Comparison of ENCODE assay signal across 9 cellular contexts in the genomic region with DNA sequence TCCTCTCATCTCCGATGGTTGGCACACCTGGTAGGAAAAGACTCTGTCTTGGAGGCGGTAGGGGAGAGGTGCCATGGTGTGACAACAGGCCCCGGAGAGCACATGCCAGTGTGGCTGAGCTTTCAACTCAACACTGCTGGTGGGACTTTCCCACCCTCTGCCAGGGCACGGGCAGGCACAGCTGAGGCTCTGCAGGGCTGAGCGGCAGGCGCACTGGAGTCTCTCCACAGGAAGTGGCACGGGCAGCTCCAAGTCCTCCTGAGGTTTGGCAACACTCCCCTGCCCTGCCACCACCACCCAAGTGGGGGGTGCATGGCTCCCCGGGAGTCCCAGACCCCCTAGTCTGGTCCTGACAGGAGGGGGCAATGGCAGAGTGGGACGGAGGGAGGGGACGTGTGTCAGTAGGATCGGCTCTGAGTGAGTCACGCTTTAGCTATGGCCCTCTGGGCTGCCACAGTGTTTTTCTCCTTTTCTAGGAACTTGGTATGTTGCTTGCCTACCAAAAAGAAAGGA. TPM values are rescaled to one million over a fixed set of nuclear protein-coding genes. Genes with fewer than 3 reads are reported as not detected.
DNase-seq lines count a peak whose midpoint lies in the region; ATAC-seq, FAIRE-seq and TF ChIP-seq lines count a peak whose summit lies in the region.
"Had no signal": no experiment of that assay in that cellular context is flagged by ENCODE, and none has a peak within 500 bp of the region (broad histone marks: within the 10 kb centered on the region; RNA-seq: fewer than 3 reads in every experiment).

No MANE protein-coding gene starts in this region.

- no peak overlapping the region for H2BK15ac ChIP-seq in neuronal stem cell (ENCODE audit: low read length)

- no peak overlapping the region for H3K4me3 ChIP-seq in endothelial cell of umbilical vein (replicated peaks in 1 of 3; ENCODE audit: insufficient read depth in 1 of 3, low read depth in 1 of 3, low read length in 3 of 3)
- H3K4me3 ChIP-seq in neuronal stem cell (ENCODE audit: low read length in 2 of 2) = no peak overlapping the region

- H4K8ac ChIP-seq in neuronal stem cell (ENCODE audit: low read depth, low read length) = no peak overlapping the region

- DNase-seq in HCEC 1CT (peak; percentile 75), endothelial cell of umbilical vein (ENCODE audit: low read depth, low spot score) (peak; percentile 85), neuronal stem cell (ENCODE audit: low spot score) (no peak), COLO829 (ENCODE audit: low spot score) (no peak)
- peak; percentile 20 to 27 for DNase-seq in activated CD4-positive, alpha-beta T cell treated with anti-CD3 and anti-CD28 coated beads, Interleukin-2, amount 50 U/mL, for 24 hours (ENCODE audit: low read depth in 1 of 2, low spot score in 1 of 2)

- BruUV-seq in endothelial cell of umbilical vein (replicated peaks; lab: Mats Ljungman, UMichigan) = no TSS peak

- H2BK12ac ChIP-seq in neuronal stem cell (ENCODE audit: low read length) = no peak overlapping the region

- H3K36me3 ChIP-seq in endothelial cell of umbilical vein (ENCODE audit: control insufficient read depth in 2 of 2, extremely low read depth in 1 of 2, insufficient read depth in 2 of 2, low read length in 2 of 2) (peaks cover 6 to 23% of the 10 kb centered on the region in 2 experiments), neuronal stem cell (replicated peaks in 1 of 2; ENCODE audit: control insufficient read depth in 2 of 2, insufficient read depth in 2 of 2, low read length in 2 of 2) (peaks cover 36 to 76% of the 10 kb centered on the region in 2 donors)

- H3K27me3 ChIP-seq in endothelial cell of umbilical vein (ENCODE audit: control insufficient read depth in 2 of 2, insufficient read depth in 2 of 2, low read length in 2 of 2) = no peaks in the 10 kb centered on the region
- no peaks in the 10 kb centered on the region for H3K27me3 ChIP-seq in neuronal stem cell (ENCODE audit: control insufficient read depth in 3 of 3, insufficient read depth in 3 of 3, low read depth in 1 of 3, low read length in 3 of 3)

- ATAC-seq in HG03521 (IDR thresholded peaks at IDR 0.05; ENCODE audit: unreplicated experiment) (no peak), HG02884 (IDR thresholded peaks at IDR 0.05; ENCODE audit: unreplicated experiment) (no peak), HG02970 (IDR thresholded peaks at IDR 0.05; ENCODE audit: low FRiP score, unreplicated experiment) (no peak)

- TF ChIP-seq POLR2A in endothelial cell of umbilical vein (IDR thresholded peaks at IDR 0.05; ENCODE audit: low read depth, low read length) = no peak

- peak overlapping the region; percentile 77 for H2BK120ac ChIP-seq in neuronal stem cell (ENCODE audit: low read depth, low read length)

- H3K9me3 ChIP-seq in endothelial cell of umbilical vein (replicated peaks; ENCODE audit: control insufficient read depth, insufficient read depth, low read length) (no peaks in the 10 kb centered on the region), neuronal stem cell (replicated peaks in 1 of 2; ENCODE audit: control insufficient read depth in 2 of 2, insufficient read depth in 1 of 2, low read depth in 1 of 2, low read length in 2 of 2) (peaks cover 0 to 1% of the 10 kb centered on the region in 2 donors)

- peak overlapping the region; percentile 39 for H3K14ac ChIP-seq in neuronal stem cell (ENCODE audit: low read length)

- no peak overlapping the region for H2AFZ ChIP-seq in endothelial cell of umbilical vein (ENCODE audit: low read depth, low read length)
- H2AFZ ChIP-seq in neuronal stem cell (ENCODE audit: low read length) = no peak overlapping the region

- peak overlapping the region; percentile 14 for H3K4me2 ChIP-seq in endothelial cell of umbilical vein (ENCODE audit: insufficient read depth, low read length)
- H3K4me2 ChIP-seq in neuronal stem cell (ENCODE audit: insufficient read depth, low read length, poor library complexity, severe bottlenecking) = no peak overlapping the region

- peak; percentile 95 for FAIRE-seq in endothelial cell of umbilical vein (lab: Jason Lieb, UNC)

- POLR2A ChIA-PET in endothelial cell of umbilical vein (lab: Charles Lee) = interaction anchor here (0.8 to 2.3 kb wide), 3 partner anchors 8 to 36 kb away, joined by 4 to 9 read pairs (median 4); no protein-coding TSS in a partner anchor

- no peak overlapping the region for H4K91ac ChIP-seq in neuronal stem cell (ENCODE audit: low read depth, low read length, poor library complexity)

- no peaks in the 10 kb centered on the region for H3K9me1 ChIP-seq in endothelial cell of umbilical vein (replicated peaks; ENCODE audit: control insufficient read depth, extremely low read depth, insufficient read depth, low read length)

- H2AK5ac ChIP-seq in neuronal stem cell (ENCODE audit: low read depth, low read length) = no peak overlapping the region

- intact Hi-C loops in endothelial cell of umbilical vein (cut with micrococcal nuclease) = loop anchor here (1.0 kb wide), 3 partner anchors 7 to 36 kb away; partner anchors contain the start of gene EVA1B

- CTCF ChIA-PET in endothelial cell of umbilical vein (lab: Charles Lee) = interaction anchor here (1.0 to 6.7 kb wide), 12 partner anchors 9 to 216 kb away, joined by 3 to 99 read pairs (median 5); partner anchors contain the start of genes EVA1B, SH3D21 and TRAPPC3

- dilution Hi-C loops in endothelial cell of umbilical vein (cut with MboI; ENCODE audit: extremely low pct_ligation_motif_present, low sequenced_read_pairs) = no loop called here

- H2BK5ac ChIP-seq in neuronal stem cell (ENCODE audit: low read length) = no peak overlapping the region

- H3K4me1 ChIP-seq in endothelial cell of umbilical vein (ENCODE audit: control insufficient read depth, extremely low read depth, insufficient read depth, low read length) (peaks cover 49% of the 10 kb centered on the region), neuronal stem cell (ENCODE audit: control insufficient read depth in 2 of 2, insufficient read depth in 1 of 2, low read depth in 1 of 2, low read length in 2 of 2) (peaks cover 26 to 29% of the 10 kb centered on the region in 2 donors)

- WGBS in neuronal stem cell (ENCODE audit: extremely low coverage in 2 of 2, insufficient read length in 2 of 2, insufficient replicate concordance in 1 of 2), 2 donors = no CpG with 5 or more reads among the region's 12 CpGs

- H3K79me2 ChIP-seq in endothelial cell of umbilical vein (ENCODE audit: control insufficient read depth, insufficient read depth, low read length) = no peaks in the 10 kb centered on the region

- no peaks in the 10 kb centered on the region for H4K20me1 ChIP-seq in endothelial cell of umbilical vein (replicated peaks; ENCODE audit: control insufficient read depth, extremely low read depth, insufficient read depth, low read length)

- H3K23ac ChIP-seq in neuronal stem cell (ENCODE audit: low read depth, low read length, poor library complexity) = no peak overlapping the region

- no peak for TF ChIP-seq CTCF in endothelial cell of umbilical vein (IDR thresholded peaks at IDR 0.05; ENCODE audit: extremely low read depth in 1 of 2, insufficient read depth in 1 of 2, low read depth in 1 of 2, low read length in 2 of 2)

- H3K79me1 ChIP-seq in neuronal stem cell (ENCODE audit: low read depth, low read length) = no peaks in the 10 kb centered on the region

- H3K18ac ChIP-seq in neuronal stem cell (ENCODE audit: low read length) = peak overlapping the region; percentile 86

- peak overlapping the region; percentile 71 for H3K9ac ChIP-seq in endothelial cell of umbilical vein (replicated peaks; ENCODE audit: extremely low read depth, insufficient read depth, low read length)
- peak overlapping the region; percentile 32 for H3K9ac ChIP-seq in neuronal stem cell (ENCODE audit: low read depth, low read length, poor library complexity)

- no peak overlapping the region for H3K4ac ChIP-seq in neuronal stem cell (ENCODE audit: low read length)

- H3K27ac ChIP-seq in endothelial cell of umbilical vein (ENCODE audit: insufficient read depth, low read depth, low read length) (peak overlapping the region; percentile 89), neuronal stem cell (replicated peaks; ENCODE audit: low read length) (peak overlapping the region; percentile 67)
- H3K27ac ChIP-seq: HL-60 had no signal

RNA-seq across cellular contexts. Expression of gene EVA1B, which starts 27.3 kb away (rescaled TPM):
- total RNA-seq in endothelial cell of umbilical vein = 63.2 and 64.7 TPM in 2 replicates
- 132 and 255 TPM in 2 replicates for polyA plus RNA-seq in endothelial cell of umbilical vein
- 42.8 and 79.0 TPM in 2 replicates for polyA plus RNA-seq in endothelial cell of umbilical vein (2011; cell fraction: cytosol; rRNA removed)
- 14.7 and 18.7 TPM in 2 replicates for polyA plus RNA-seq in endothelial cell of umbilical vein (2011; cell fraction: nucleus; rRNA removed)
- 37.9 and 66.8 TPM in 2 replicates for polyA plus RNA-seq in endothelial cell of umbilical vein (2012)
- 9.2 and 12.4 TPM in 2 replicates for polyA minus RNA-seq in endothelial cell of umbilical vein
- polyA minus RNA-seq in endothelial cell of umbilical vein (2011; cell fraction: cytosol; rRNA and poly(A)+ RNA removed) = 3.6 TPM
- polyA minus RNA-seq in endothelial cell of umbilical vein (2011; cell fraction: nucleus; rRNA and poly(A)+ RNA removed) = 2.0 and 3.8 TPM in 2 replicates
- polyA plus RNA-seq in neuronal stem cell (2013, experiment 1 of 2) = 26.4 TPM
- polyA plus RNA-seq in neuronal stem cell (2013, experiment 2 of 2) = 25.2 TPM

RNA-seq across cellular contexts. Expression of gene STK40, which starts 35.0 kb away (rescaled TPM):
- 35.2 and 36.8 TPM in 2 replicates for total RNA-seq in endothelial cell of umbilical vein
- polyA plus RNA-seq in endothelial cell of umbilical vein = 20.8 and 21.4 TPM in 2 replicates
- polyA plus RNA-seq in endothelial cell of umbilical vein (2011; cell fraction: cytosol; rRNA removed) = 19.7 and 22.9 TPM in 2 replicates
- polyA plus RNA-seq in endothelial cell of umbilical vein (2011; cell fraction: nucleus; rRNA removed) = 25.5 and 29.9 TPM in 2 replicates
- polyA plus RNA-seq in endothelial cell of umbilical vein (2012) = 13.3 and 14.5 TPM in 2 replicates
- 26.0 and 37.4 TPM in 2 replicates for polyA minus RNA-seq in endothelial cell of umbilical vein
- polyA minus RNA-seq in endothelial cell of umbilical vein (2011; cell fraction: cytosol; rRNA and poly(A)+ RNA removed) = 4.6 TPM
- polyA minus RNA-seq in endothelial cell of umbilical vein (2011; cell fraction: nucleus; rRNA and poly(A)+ RNA removed) = 7.8 and 8.1 TPM in 2 replicates
- polyA plus RNA-seq in neuronal stem cell (2013, experiment 1 of 2) = 49.4 TPM
- polyA plus RNA-seq in neuronal stem cell (2013, experiment 2 of 2) = 50.2 TPM

RNA-seq across cellular contexts. Expression of gene SH3D21, which starts 44.5 kb away (rescaled TPM):
- 5.1 and 7.2 TPM in 2 replicates for total RNA-seq in endothelial cell of umbilical vein
- 1.6 and 1.8 TPM in 2 replicates for polyA plus RNA-seq in endothelial cell of umbilical vein
- polyA plus RNA-seq in endothelial cell of umbilical vein (2011; cell fraction: cytosol; rRNA removed) = 0.72 and 0.76 TPM in 2 replicates
- polyA plus RNA-seq in endothelial cell of umbilical vein (2011; cell fraction: nucleus; rRNA removed) = 26.0 and 27.2 TPM in 2 replicates
- polyA plus RNA-seq in endothelial cell of umbilical vein (2012) = 3.2 and 4.3 TPM in 2 replicates
- 0.68 and 1.5 TPM in 2 replicates for polyA minus RNA-seq in endothelial cell of umbilical vein
- polyA minus RNA-seq in endothelial cell of umbilical vein (2011; cell fraction: cytosol; rRNA and poly(A)+ RNA removed) = 0.61 TPM
- 3.9 and 5.1 TPM in 2 replicates for polyA minus RNA-seq in endothelial cell of umbilical vein (2011; cell fraction: nucleus; rRNA and poly(A)+ RNA removed)
- polyA plus RNA-seq in neuronal stem cell (2013, experiment 1 of 2) = 3.3 TPM
- 3.3 TPM for polyA plus RNA-seq in neuronal stem cell (2013, experiment 2 of 2)

RNA-seq across cellular contexts. Expression of gene LSM10, which starts 47.0 kb away (rescaled TPM):
- 38.2 and 40.3 TPM in 2 replicates for total RNA-seq in endothelial cell of umbilical vein
- polyA plus RNA-seq in endothelial cell of umbilical vein = 76.9 and 98.5 TPM in 2 replicates
- 79.3 and 82.5 TPM in 2 replicates for polyA plus RNA-seq in endothelial cell of umbilical vein (2011; cell fraction: cytosol; rRNA removed)
- polyA plus RNA-seq in endothelial cell of umbilical vein (2011; cell fraction: nucleus; rRNA removed) = 19.2 and 23.5 TPM in 2 replicates
- 39.0 and 62.6 TPM in 2 replicates for polyA plus RNA-seq in endothelial cell of umbilical vein (2012)
- polyA minus RNA-seq in endothelial cell of umbilical vein = 35.9 and 40.8 TPM in 2 replicates
- polyA minus RNA-seq in endothelial cell of umbilical vein (2011; cell fraction: cytosol; rRNA and poly(A)+ RNA removed) = 26.2 TPM
- polyA minus RNA-seq in endothelial cell of umbilical vein (2011; cell fraction: nucleus; rRNA and poly(A)+ RNA removed) = 7.1 and 8.3 TPM in 2 replicates
- polyA plus RNA-seq in neuronal stem cell (2013, experiment 1 of 2) = 46.9 TPM
- polyA plus RNA-seq in neuronal stem cell (2013, experiment 2 of 2) = 46.5 TPM

Comparison
In these comparisons a context has a peak if more than half of its experiments do, and no peak if none do; other contexts are left out.
1. DNase-seq: peak in HCEC 1CT (single experiment), activated CD4-positive, alpha-beta T cell treated with anti-CD3 and anti-CD28 coated beads, Interleukin-2, amount 50 U/mL, for 24 hours (2 of 2) and endothelial cell of umbilical vein (single experiment); none in neuronal stem cell (single experiment) and COLO829 (single experiment).